Comparison of ENCODE assay signal across 8 cellular contexts in genomic region chr15:66294157-66294931, GRCh38. TPM values are rescaled to one million over a fixed set of nuclear protein-coding genes. Genes with fewer than 3 reads are reported as not detected.
DNase-seq lines count a peak whose midpoint lies in the region; ATAC-seq and TF ChIP-seq lines count a peak whose summit lies in the region.

No MANE protein-coding gene starts in this region.

- peak; percentile 14 for ATAC-seq in HG02981 (IDR thresholded peaks at IDR 0.05; ENCODE audit: unreplicated experiment)
- no peak for ATAC-seq in HG03442 (IDR thresholded peaks at IDR 0.05; ENCODE audit: unreplicated experiment)

- H3K9ac ChIP-seq in adipocyte (ENCODE audit: low read length) = peak overlapping the region; percentile 92

- H3K36me3 ChIP-seq in ACC112 (ENCODE audit: insufficient read depth, low read length) (no peaks in the 10 kb centered on the region; the same call in none of the 2 replicates), GM06990 (ENCODE audit: control insufficient read depth, insufficient read depth, low read length) (no peaks in the 10 kb centered on the region; the same call in 1 of the 2 replicates), adipocyte (ENCODE audit: control insufficient read depth, insufficient read depth, low read length, severe bottlenecking) (no peaks in the 10 kb centered on the region), left ventricle myocardium inferior (no peaks in the 10 kb centered on the region)

- H3K4me3 ChIP-seq in ACC112 (ENCODE audit: low read depth, low read length) (peak overlapping the region; percentile 93), GM06990 (replicated peaks; ENCODE audit: low read depth, low read length) (peak overlapping the region; percentile 73), adipocyte (ENCODE audit: low read length) (peak overlapping the region; percentile 79), left ventricle myocardium inferior (peak overlapping the region; percentile 85)

- DNase-seq in GM06990 (ENCODE audit: extremely low read depth, insufficient read length) = no peak
- DNase-seq in NCI-H526 treated with DMSO at 0.1 percent for 48 hours (lab: John Stamatoyannopoulos, UW) = peak; percentile 52
- peak; percentile 52 for DNase-seq in adipocyte (ENCODE audit: low read depth)
- DNase-seq in left ventricle myocardium inferior = no peak
- DNase-seq in putamen (ENCODE audit: low spot score) = peak; percentile 40

- H3K27ac ChIP-seq in ACC112 (ENCODE audit: low read depth, low read length) = peak overlapping the region; percentile 70
- H3K27ac ChIP-seq in left ventricle myocardium inferior (replicated peaks) = peak overlapping the region; percentile 95

- H3K9me3 ChIP-seq in adipocyte (ENCODE audit: control insufficient read depth, low read length) (no peaks in the 10 kb centered on the region), left ventricle myocardium inferior (replicated peaks) (no peaks in the 10 kb centered on the region)

- peaks cover 19% of the 10 kb centered on the region for H3K79me2 ChIP-seq in ACC112 (ENCODE audit: control insufficient read depth, insufficient read depth, low read length, unreplicated experiment)

- peak overlapping the region; percentile 89 for H2AFZ ChIP-seq in ACC112 (ENCODE audit: low read length, unreplicated experiment)

- TF ChIP-seq CTCF in GM06990 (IDR thresholded peaks at IDR 0.05; ENCODE audit: insufficient read depth, low read length, poor library complexity, severe bottlenecking) = no peak
- no peak for TF ChIP-seq CTCF in left ventricle myocardium inferior (IDR thresholded peaks at IDR 0.05; ENCODE audit: borderline replicate concordance)

- intact Hi-C loops in left ventricle myocardium inferior (cut with micrococcal nuclease) = no loop called here

- H3K27me3 ChIP-seq in ACC112 (ENCODE audit: insufficient read depth, low read length) (no peaks in the 10 kb centered on the region), GM06990 (replicated peaks; ENCODE audit: control insufficient read depth, insufficient read depth, low read length) (no peaks in the 10 kb centered on the region), adipocyte (replicated peaks; ENCODE audit: control insufficient read depth, insufficient read depth, low read length) (no peaks in the 10 kb centered on the region), left ventricle myocardium inferior (ENCODE audit: low read depth) (no peaks in the 10 kb centered on the region)

- peaks cover 21% of the 10 kb centered on the region for H3K4me1 ChIP-seq in ACC112 (ENCODE audit: control insufficient read depth, insufficient read depth, low read length, unreplicated experiment)
- H3K4me1 ChIP-seq in adipocyte (ENCODE audit: control insufficient read depth, insufficient read depth, low read length) = peaks cover 22% of the 10 kb centered on the region
- H3K4me1 ChIP-seq in left ventricle myocardium inferior = peaks cover 43% of the 10 kb centered on the region

RNA-seq across cellular contexts. Expression of gene DIS3L, which starts 1.0 kb away (rescaled TPM):
- total RNA-seq in left ventricle myocardium inferior = 36.6 TPM

RNA-seq across cellular contexts. Expression of gene MEGF11, which starts 40.8 kb away (rescaled TPM):
- not detected for total RNA-seq in left ventricle myocardium inferior

Comparison
In these comparisons a context has a peak if more than half of its experiments do, and no peak if none do; other contexts are left out.
1. DNase-seq: peak in NCI-H526 treated with DMSO at 0.1 percent for 48 hours (single experiment), adipocyte (single experiment) and putamen (single experiment); none in GM06990 (single experiment) and left ventricle myocardium inferior (single experiment).
2. Peak in every context shown above with its lines, with median percentiles within 50 percentile points of each other: H3K4me3 ChIP-seq.